ENCODE assay signal across 8 cellular contexts in genomic region chr5:126676195-126676624, GRCh38.
DNase-seq lines count a peak whose midpoint lies in the region; ATAC-seq, FAIRE-seq and TF ChIP-seq lines count a peak whose summit lies in the region.

No MANE protein-coding gene starts in this region.

- TF ChIP-seq RAD21 in HepG2 (CRISPR knock-in tag; IDR thresholded peaks at IDR 0.05) = peak; percentile 82

- peaks cover 29% of the 10 kb centered on the region for H3K4me1 ChIP-seq in HepG2 (ENCODE audit: insufficient read depth, low read length)

- H4K20me1 ChIP-seq in HepG2 (ENCODE audit: insufficient read depth, low read length) = no peaks in the 10 kb centered on the region

- H2AFZ ChIP-seq in HepG2 (ENCODE audit: low read length) = no peak overlapping the region

- no peak overlapping the region for H3K4me3 ChIP-seq in HepG2 (replicated peaks in 1 of 3; ENCODE audit: insufficient read depth in 1 of 3, low read depth in 2 of 3, low read length in 3 of 3)

- 24% methylated on average over 4 of the region's 4 CpGs for WGBS in HepG2 (ENCODE audit: low lambda C conversion rate)

- peak; percentile 56 for DNase-seq in NCI-H2227 (lab: John Stamatoyannopoulos, UW; ENCODE audit: unreplicated experiment)
- peak; percentile 47 for DNase-seq in activated CD4-positive, CD25-positive, alpha-beta regulatory T cell treated with anti-CD3 and anti-CD28 coated beads, Interleukin-2, amount 50 U/mL, for 72 hours
- DNase-seq in cerebellar cortex (ENCODE audit: low spot score) = peak; percentile 86
- peak; percentile 66 for DNase-seq in HepG2 (ENCODE audit: low spot score)
- DNase-seq in stimulated activated CD4-positive, alpha-beta T cell treated with anti-CD3 and anti-CD28 coated beads, TNF-alpha, amount 100 ng/mL, for 48 hours (ENCODE audit: low read depth in 3 of 3) = peak; percentile 32 to 49 (median 40)

- no peak for TF ChIP-seq EP300 in HepG2 (IDR thresholded peaks at IDR 0.05; ENCODE audit: low read depth in 2 of 2, low read length in 2 of 2)
- TF ChIP-seq EP300 in HepG2 (CRISPR knock-in tag; IDR thresholded peaks at IDR 0.05; ENCODE audit: borderline replicate concordance) = no peak

- POLR2A ChIA-PET in HepG2 (lab: Yijun Ruan, JAX) = no interaction called here

- in situ Hi-C loops in HepG2 (cut with HindIII; ENCODE audit: extremely low pct_ligation_motif_present, low pct_unique_long_range_greater_than_20kb) = loop anchor here (5.0 kb wide), 1 partner anchor 101 kb away; the partner anchor contains the start of gene LMNB1

- peak; percentile 72 for FAIRE-seq in HepG2 (lab: Jason Lieb, UNC)

- CTCF ChIA-PET in HepG2 (lab: Yijun Ruan, JAX; ENCODE audit: low intra/inter-chr PET ratio, low total read pairs) = interaction anchor here (0.6 to 2.2 kb wide), 2 partner anchors 104 to 132 kb away, joined by 4 to 21 read pairs; no protein-coding TSS in a partner anchor

- ATAC-seq in GM18498 (IDR thresholded peaks at IDR 0.05; ENCODE audit: unreplicated experiment) = peak; percentile 78
- ATAC-seq in HG03025 (IDR thresholded peaks at IDR 0.05; ENCODE audit: low FRiP score, unreplicated experiment) = peak; percentile 61
- ATAC-seq in HepG2 = peak; percentile 74

- no TSS peak for BruUV-seq in HepG2 (replicated peaks; lab: Mats Ljungman, UMichigan)

- no peaks in the 10 kb centered on the region for H3K9me3 ChIP-seq in HepG2 (ENCODE audit: low read length)

- H3K27ac ChIP-seq in 22Rv1 (no peak overlapping the region), HepG2 (ENCODE audit: extremely low read length, insufficient read depth, low read length) (no peak overlapping the region)

- peaks cover 0 to 3% of the 10 kb centered on the region in 2 experiments; a peak in 2 of 5 replicates for H3K27me3 ChIP-seq in HepG2 (ENCODE audit: control insufficient read depth in 1 of 2, insufficient read depth in 2 of 2, low read length in 2 of 2)

- H3K4me2 ChIP-seq in HepG2 (ENCODE audit: low read depth, low read length) = peak overlapping the region; percentile 47

- intact Hi-C loops in HepG2 (cut with micrococcal nuclease; ENCODE audit: unreplicated experiment) = loop anchor here (1.0 to 5.0 kb wide), 2 partner anchors 104 to 126 kb away; no protein-coding TSS in a partner anchor

- no peaks in the 10 kb centered on the region for H3K36me3 ChIP-seq in HepG2 (replicated peaks in 1 of 2; ENCODE audit: control insufficient read depth in 1 of 2, insufficient read depth in 2 of 2, low read length in 2 of 2)

- TF ChIP-seq CTCF in 22Rv1 (IDR thresholded peaks at IDR 0.05) (peak; percentile 86), HepG2 (CRISPR knock-in tag; IDR thresholded peaks at IDR 0.05) (peak; percentile 92)

- no peak for TF ChIP-seq POLR2A in HepG2 (IDR thresholded peaks at IDR 0.05; ENCODE audit: insufficient read depth in 1 of 2, low read depth in 2 of 2, low read length in 2 of 2)

- no peaks in the 10 kb centered on the region for H3K79me2 ChIP-seq in HepG2 (ENCODE audit: insufficient read depth, low read length)

- H3K9ac ChIP-seq in HepG2 (ENCODE audit: insufficient read depth, low read depth, low read length) = no peak overlapping the region

TF ChIP-seq in HepG2, 621 proteins besides CTCF, POLR2A, EP300 and RAD21 (continues in another document):
- TF ChIP-seq KLF6 (CRISPR knock-in tag; IDR thresholded peaks at IDR 0.05) = peak; percentile 64; the same call in 1 of the 2 replicates
- TF ChIP-seq ZNF615 (CRISPR knock-in tag; IDR thresholded peaks at IDR 0.05; ENCODE audit: borderline replicate concordance) = no peak
- no peak for TF ChIP-seq NFE2L1 (CRISPR knock-in tag; IDR thresholded peaks at IDR 0.05; ENCODE audit: borderline replicate concordance)
- TF ChIP-seq, protein P1, sequence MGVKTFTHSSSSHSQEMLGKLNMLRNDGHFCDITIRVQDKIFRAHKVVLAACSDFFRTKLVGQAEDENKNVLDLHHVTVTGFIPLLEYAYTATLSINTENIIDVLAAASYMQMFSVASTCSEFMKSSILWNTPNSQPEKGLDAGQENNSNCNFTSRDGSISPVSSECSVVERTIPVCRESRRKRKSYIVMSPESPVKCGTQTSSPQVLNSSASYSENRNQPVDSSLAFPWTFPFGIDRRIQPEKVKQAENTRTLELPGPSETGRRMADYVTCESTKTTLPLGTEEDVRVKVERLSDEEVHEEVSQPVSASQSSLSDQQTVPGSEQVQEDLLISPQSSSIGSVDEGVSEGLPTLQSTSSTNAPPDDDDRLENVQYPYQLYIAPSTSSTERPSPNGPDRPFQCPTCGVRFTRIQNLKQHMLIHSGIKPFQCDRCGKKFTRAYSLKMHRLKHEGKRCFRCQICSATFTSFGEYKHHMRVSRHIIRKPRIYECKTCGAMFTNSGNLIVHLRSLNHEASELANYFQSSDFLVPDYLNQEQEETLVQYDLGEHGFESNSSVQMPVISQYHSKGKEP (CRISPR knock-in tag; IDR thresholded peaks at IDR 0.05) = no peak
- TF ChIP-seq ZNF331 (CRISPR knock-in tag; IDR thresholded peaks at IDR 0.05) = peak; percentile 58
- no peak for TF ChIP-seq FOSL1 (CRISPR knock-in tag; IDR thresholded peaks at IDR 0.05; ENCODE audit: borderline replicate concordance)
- TF ChIP-seq ATF1 (CRISPR knock-in tag; IDR thresholded peaks at IDR 0.05) = no peak
- TF ChIP-seq USF2 (IDR thresholded peaks at IDR 0.05; ENCODE audit: low read depth, low read length) = no peak
- TF ChIP-seq USF2 (CRISPR knock-in tag; IDR thresholded peaks at IDR 0.05; ENCODE audit: borderline replicate concordance) = no peak
- TF ChIP-seq ZKSCAN1 (IDR thresholded peaks at IDR 0.05; ENCODE audit: low read length) = no peak
- no peak for TF ChIP-seq ZNF772 (CRISPR knock-in tag; IDR thresholded peaks at IDR 0.05)
- TF ChIP-seq ZNF800 (CRISPR knock-in tag; IDR thresholded peaks at IDR 0.05) = no peak
- TF ChIP-seq ONECUT2 (CRISPR knock-in tag; IDR thresholded peaks at IDR 0.05) = no peak
- TF ChIP-seq SIX4 (CRISPR knock-in tag; IDR thresholded peaks at IDR 0.05) = no peak
- TF ChIP-seq, protein P2, sequence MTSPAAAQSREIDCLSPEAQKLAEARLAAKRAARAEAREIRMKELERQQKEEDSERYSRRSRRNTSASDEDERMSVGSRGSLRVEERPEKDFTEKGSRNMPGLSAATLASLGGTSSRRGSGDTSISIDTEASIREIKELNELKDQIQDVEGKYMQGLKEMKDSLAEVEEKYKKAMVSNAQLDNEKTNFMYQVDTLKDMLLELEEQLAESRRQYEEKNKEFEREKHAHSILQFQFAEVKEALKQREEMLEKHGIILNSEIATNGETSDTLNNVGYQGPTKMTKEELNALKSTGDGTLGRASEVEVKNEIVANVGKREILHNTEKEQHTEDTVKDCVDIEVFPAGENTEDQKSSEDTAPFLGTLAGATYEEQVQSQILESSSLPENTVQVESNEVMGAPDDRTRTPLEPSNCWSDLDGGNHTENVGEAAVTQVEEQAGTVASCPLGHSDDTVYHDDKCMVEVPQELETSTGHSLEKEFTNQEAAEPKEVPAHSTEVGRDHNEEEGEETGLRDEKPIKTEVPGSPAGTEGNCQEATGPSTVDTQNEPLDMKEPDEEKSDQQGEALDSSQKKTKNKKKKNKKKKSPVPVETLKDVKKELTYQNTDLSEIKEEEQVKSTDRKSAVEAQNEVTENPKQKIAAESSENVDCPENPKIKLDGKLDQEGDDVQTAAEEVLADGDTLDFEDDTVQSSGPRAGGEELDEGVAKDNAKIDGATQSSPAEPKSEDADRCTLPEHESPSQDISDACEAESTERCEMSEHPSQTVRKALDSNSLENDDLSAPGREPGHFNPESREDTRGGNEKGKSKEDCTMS (CRISPR knock-in tag; conservative IDR thresholded peaks at IDR 0.05) = no peak
- no peak for TF ChIP-seq ZNF232 (CRISPR knock-in tag; IDR thresholded peaks at IDR 0.05; ENCODE audit: borderline replicate concordance)
- no peak for TF ChIP-seq ZNF607 (CRISPR knock-in tag; IDR thresholded peaks at IDR 0.05; ENCODE audit: borderline replicate concordance)
- TF ChIP-seq TBX3 (IDR thresholded peaks at IDR 0.05; ENCODE audit: borderline replicate concordance) = no peak
- TF ChIP-seq ZNF746 (CRISPR knock-in tag; IDR thresholded peaks at IDR 0.05) = no peak
